8 cellular contexts compared by ENCODE assay signal in genomic region chr12:57772429-57773322, GRCh38. TPM values are rescaled to one million over a fixed set of nuclear protein-coding genes. Genes with fewer than 3 reads are reported as not detected.
DNase-seq lines count a peak whose midpoint lies in the region; ATAC-seq and TF ChIP-seq lines count a peak whose summit lies in the region.

EEF1AKMT3 (plus strand) TSS chr12:57772614; CDS start chr12:57772725, 111 bp downstream.

- H3K4me1 ChIP-seq in adrenal gland (replicated peaks in 1 of 2) (peaks cover 12 to 18% of the 10 kb centered on the region in 2 donors), trophoblast cell (ENCODE audit: control insufficient read depth in 1 of 2, insufficient read depth in 2 of 2, low read length in 2 of 2) (peaks cover 2 to 8% of the 10 kb centered on the region in 2 experiments)

- H4K12ac ChIP-seq in trophoblast cell (ENCODE audit: low read depth, low read length), result peak within 1 kb of the TSS; percentile 95

- no peaks in the 10 kb centered on the region for H3K27me3 ChIP-seq in adrenal gland
- H3K27me3 ChIP-seq in trophoblast cell (ENCODE audit: insufficient read depth, low read length), result no peaks in the 10 kb centered on the region

- DNase-seq in activated CD4-positive, CD25-positive, alpha-beta regulatory T cell (lab: John Stamatoyannopoulos, UW), result no peak
- DNase-seq in NCI-H446 treated with DMSO at 0.1 percent for 48 hours (lab: John Stamatoyannopoulos, UW) (peak; percentile 52), adrenal gland (peak; percentile 62 to 78 (median 71)), left cardiac atrium (peak; percentile 78), trophoblast cell (peak in 1 of 2 donors; percentile 65), cerebellar nuclear complex (lab: John Stamatoyannopoulos, UW) (no peak)

- TF ChIP-seq CTCF in adrenal gland (IDR thresholded peaks at IDR 0.05), result peak in 1 of 6 experiments; percentile 14

- intact Hi-C loops in adrenal gland (cut with DNase I), result loop anchor here in 1 of 2 donors (5.0 kb wide), 1 partner anchor 45 kb away; no protein-coding TSS in a partner anchor
- intact Hi-C loops in left cardiac atrium (cut with DNase I), result no loop called here

- H3K9me3 ChIP-seq in adrenal gland (replicated peaks in 1 of 3) (no peaks in the 10 kb centered on the region), trophoblast cell (ENCODE audit: insufficient read depth, low read depth, low read length) (no peaks in the 10 kb centered on the region)

- TF ChIP-seq POLR2A in adrenal gland (IDR thresholded peaks at IDR 0.05), result no peak

- peak within 1 kb of the TSS; percentile 23 for H3K18ac ChIP-seq in trophoblast cell (ENCODE audit: low read length)

- H2BK120ac ChIP-seq in trophoblast cell (ENCODE audit: insufficient read depth, low read length, poor library complexity), result peak within 1 kb of the TSS; percentile 84

- peak within 1 kb of the TSS; percentile 58 for H2BK5ac ChIP-seq in trophoblast cell (ENCODE audit: low read depth, low read length, poor library complexity)

- ATAC-seq in activated CD4-positive, CD25-positive, alpha-beta regulatory T cell treated with anti-CD3 and anti-CD28 coated beads, Interleukin-2, amount 50 U/mL, for 24 hours, result peak; percentile 7 to 17
- peak; percentile 27 for ATAC-seq in HG02852 (IDR thresholded peaks at IDR 0.05; ENCODE audit: unreplicated experiment)
- ATAC-seq in left cardiac atrium, result peak; percentile 70 to 73

- peak within 1 kb of the TSS; percentile 84 for H2AFZ ChIP-seq in trophoblast cell (ENCODE audit: insufficient read depth, low read length, poor library complexity)

- peak within 1 kb of the TSS; percentile 91 for H3K14ac ChIP-seq in trophoblast cell (ENCODE audit: low read length)

- peak within 1 kb of the TSS; percentile 88 for H3K9ac ChIP-seq in trophoblast cell (ENCODE audit: low read length)

- H2AK5ac ChIP-seq in trophoblast cell (ENCODE audit: low read length), result no peak within 1 kb of the TSS

- peak within 1 kb of the TSS; percentile 52 for H3K4ac ChIP-seq in trophoblast cell (ENCODE audit: low read depth, low read length)

- H3K4me2 ChIP-seq in trophoblast cell (ENCODE audit: low read length), result peak within 1 kb of the TSS; percentile 73

- H3K27ac ChIP-seq in adrenal gland (peak within 1 kb of the TSS; percentile 61 to 94 (median 93)), trophoblast cell (ENCODE audit: low read depth, low read length) (peak within 1 kb of the TSS; percentile 59)

- H3K23ac ChIP-seq in trophoblast cell (ENCODE audit: low read length), result no peak within 1 kb of the TSS

- H2BK12ac ChIP-seq in trophoblast cell (ENCODE audit: low read length), result no peak within 1 kb of the TSS

- H3K79me2 ChIP-seq in trophoblast cell (ENCODE audit: control insufficient read depth, insufficient read depth, low read length, poor library complexity), result peaks cover 7% of the 10 kb centered on the region

- H4K8ac ChIP-seq in trophoblast cell (ENCODE audit: low read depth, low read length), result peak within 1 kb of the TSS; percentile 95

- peak within 1 kb of the TSS; percentile 82 for H4K91ac ChIP-seq in trophoblast cell (ENCODE audit: low read depth, low read length)

- H3K36me3 ChIP-seq in adrenal gland (replicated peaks in 1 of 2) (no peaks in the 10 kb centered on the region), trophoblast cell (ENCODE audit: control insufficient read depth in 1 of 2, insufficient read depth in 2 of 2, low read length in 2 of 2) (peaks cover 12 to 13% of the 10 kb centered on the region in 2 experiments)

- H3K79me1 ChIP-seq in trophoblast cell (ENCODE audit: low read length), result peaks cover 11% of the 10 kb centered on the region

- 3 to 5% (median 3%) methylated on average over 30 to 67 of the region's 67 CpGs for WGBS in adrenal gland, 4 donors
- no CpG with 5 or more reads among the region's 67 CpGs for WGBS in trophoblast cell (ENCODE audit: extremely low coverage, insufficient coverage, insufficient read length)

- H3K4me3 ChIP-seq in adrenal gland, result peak within 1 kb of the TSS; percentile 25 to 94 (median 54)
- peak within 1 kb of the TSS; percentile 90 for H3K4me3 ChIP-seq in trophoblast cell (ENCODE audit: low read depth, low read length)

RNA-seq across cellular contexts. Expression of gene EEF1AKMT3, which starts in this region (rescaled TPM):
- 10 to 100 TPM in 5 of 8 donors, 1 to 10 TPM in 3; 4.4 to 35.9 (median 13.1) TPM for total RNA-seq in adrenal gland
- polyA plus RNA-seq in adrenal gland, result 1 to 10 TPM; 2.4 to 9.9 (median 3.4) TPM
- 1 to 10 TPM; 2.9 to 3.3 TPM for total RNA-seq in left cardiac atrium
- polyA plus RNA-seq in trophoblast cell (2013), result 2.7 and 2.8 TPM in 2 replicates

Comparison
In these comparisons a context has a peak if more than half of its experiments do, and no peak if none do; other contexts are left out.
1. ATAC-seq: peak in every context shown above with its lines; median percentile 72 in left cardiac atrium; 27 in HG02852; 12 in activated CD4-positive, CD25-positive, alpha-beta regulatory T cell treated with anti-CD3 and anti-CD28 coated beads, Interleukin-2, amount 50 U/mL, for 24 hours.
2. DNase-seq: peak in NCI-H446 treated with DMSO at 0.1 percent for 48 hours (single experiment), adrenal gland (7 of 7) and left cardiac atrium (single experiment); none in activated CD4-positive, CD25-positive, alpha-beta regulatory T cell (0 of 4) and cerebellar nuclear complex (0 of 2).